9 cellular contexts compared by ENCODE assay signal in the genomic region with DNA sequence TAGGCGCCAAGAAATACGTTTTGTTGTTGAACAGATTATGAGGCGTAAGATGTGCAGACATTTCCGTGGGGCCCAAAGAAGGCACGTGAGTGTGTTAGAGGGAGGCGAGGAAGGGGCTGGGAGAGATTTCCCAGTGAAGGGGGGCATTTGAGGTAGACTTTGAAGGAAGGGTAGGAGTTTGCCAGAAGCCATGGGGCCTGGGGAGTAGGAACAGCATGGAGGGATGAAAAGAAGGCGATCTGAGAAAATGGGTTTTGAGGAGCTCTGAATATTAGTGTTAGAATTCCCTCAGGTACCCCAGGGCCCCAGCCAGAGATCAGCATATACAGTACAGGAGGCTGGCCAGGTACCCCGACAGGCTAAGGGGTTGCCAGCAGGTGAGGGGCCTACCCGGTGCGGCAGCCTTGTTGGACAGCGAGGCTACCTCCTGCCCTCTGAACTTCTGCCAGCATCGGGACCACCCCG. TPM values are rescaled to one million over a fixed set of nuclear protein-coding genes. Genes with fewer than 3 reads are reported as not detected.
A peak's percentile ranks its signal among the peaks of the same experiment; 100 is the strongest.
DNase-seq lines count a peak whose midpoint lies in the region; ATAC-seq and TF ChIP-seq lines count a peak whose summit lies in the region.
"Had no signal": no experiment of that assay in that cellular context is flagged by ENCODE, and none has a peak within 500 bp of the region (broad histone marks: within the 10 kb centered on the region; RNA-seq: fewer than 3 reads in every experiment).

No MANE protein-coding gene starts in this region.

- H3K4ac ChIP-seq in H9 (ENCODE audit: low read depth, low read length) = no peak overlapping the region

- H3K4me1 ChIP-seq in H9 (ENCODE audit: insufficient read depth, low read length) = no peaks in the 10 kb centered on the region; the same call in 1 of the 2 replicates
- H3K4me1 ChIP-seq in right cardiac atrium (ENCODE audit: control insufficient read depth, insufficient read depth, low read length) = peaks cover 8% of the 10 kb centered on the region
- H3K4me1 ChIP-seq in spleen = peaks cover 17 to 62% (median 40%) of the 10 kb centered on the region in 6 donors

- H3K56ac ChIP-seq in H9 (ENCODE audit: insufficient read length, low read depth, low read length) = no peak overlapping the region

- H4K20me1 ChIP-seq in H9 (ENCODE audit: control insufficient read depth, insufficient read depth, insufficient read length) = peaks cover 5% of the 10 kb centered on the region

- H4K91ac ChIP-seq in H9 (ENCODE audit: insufficient read length, low read depth, low read length) = no peak overlapping the region

- H3K4me3 Mint-ChIP-seq in H9 = peak overlapping the region; percentile 87 to 98

- H2AFZ ChIP-seq in H9 (ENCODE audit: low read length) = no peak overlapping the region

- H3K9me3 ChIP-seq in H9 (ENCODE audit: control insufficient read depth, low read depth, low read length) = no peaks in the 10 kb centered on the region
- no peaks in the 10 kb centered on the region for H3K9me3 ChIP-seq in WERI-Rb-1 (ENCODE audit: severe bottlenecking)
- H3K9me3 ChIP-seq in right cardiac atrium (ENCODE audit: control insufficient read depth, low read length) = no peaks in the 10 kb centered on the region
- H3K9me3 ChIP-seq in spleen = no peaks in the 10 kb centered on the region

- H2BK120ac ChIP-seq in H9 (ENCODE audit: low read depth, low read length, poor library complexity, severe bottlenecking) = no peak overlapping the region

- no peak overlapping the region for H3K27ac ChIP-seq in H9 (ENCODE audit: insufficient read length, low read depth, low read length)
- H3K27ac ChIP-seq in WERI-Rb-1 = peak overlapping the region; percentile 94
- H3K27ac ChIP-seq in right cardiac atrium (ENCODE audit: low read length) = peak overlapping the region; percentile 95
- H3K27ac ChIP-seq in spleen = peak overlapping the region; percentile 80 to 93 (median 87)

- H3K9ac ChIP-seq in H9 (ENCODE audit: extremely low read depth, insufficient read length, low read length) = no peak overlapping the region

- H3K27ac Mint-ChIP-seq in H9 = no peak overlapping the region

- peaks cover 88% of the 10 kb centered on the region for H3K27me3 Mint-ChIP-seq in H9 (ENCODE audit: low read depth)

- H2BK20ac ChIP-seq in H9 (ENCODE audit: low read depth, low read length, poor library complexity, severe bottlenecking) = no peak overlapping the region

- no peak overlapping the region for H2BK15ac ChIP-seq in H9 (ENCODE audit: low read depth, low read length)

- H3K79me2 ChIP-seq in H9 (ENCODE audit: insufficient read depth, low read length) = no peaks in the 10 kb centered on the region

- H3K18ac ChIP-seq in H9 (ENCODE audit: insufficient read length, low read depth, low read length) = no peak overlapping the region

- H4K5ac ChIP-seq in H9 (ENCODE audit: insufficient read length, low read depth, low read length) = no peak overlapping the region

- no CpG with 5 or more reads among the region's 13 CpGs for WGBS in H9 (ENCODE audit: extremely low coverage, insufficient read length, low lambda C conversion rate)
- 25% methylated on average over 13 of the region's 13 CpGs for WGBS in right cardiac atrium
- 49 to 59% (median 52%) methylated on average over 11 to 13 of the region's 13 CpGs for WGBS in spleen, 5 donors

- no peaks in the 10 kb centered on the region for H3K79me1 ChIP-seq in H9 (ENCODE audit: insufficient read depth, low read depth, low read length, poor library complexity, severe bottlenecking)

- no peak overlapping the region for H2BK5ac ChIP-seq in H9 (ENCODE audit: insufficient read length, low read length)

- H3K36me3 Mint-ChIP-seq in H9 (ENCODE audit: insufficient read depth in 1 of 3, low read depth in 3 of 3) = peaks cover 26 to 34% (median 30%) of the 10 kb centered on the region in 3 experiments; a peak in 6 of 7 replicates

- ATAC-seq in right cardiac atrium = no peak

- H3K4me1 Mint-ChIP-seq in H9 = peaks cover 10 to 14% of the 10 kb centered on the region in 2 experiments

- DNase-seq in H9 (no peak), WERI-Rb-1 (no peak), right cardiac atrium (peak in 1 of 3 donors; percentile 16), spleen (no peak), mesenteric fat pad (ENCODE audit: low spot score) (no peak), globus pallidus (ENCODE audit: low spot score) (no peak), NCI-H146 (lab: John Stamatoyannopoulos, UW) (no peak), NCI-H2196 treated with DMSO at 0.1 percent for 48 hours (lab: John Stamatoyannopoulos, UW; ENCODE audit: unreplicated experiment) (no peak)

- H3K23me2 ChIP-seq in H9 (ENCODE audit: insufficient read length, low read depth, low read length, poor library complexity, severe bottlenecking) = peaks cover 8% of the 10 kb centered on the region

- H3K14ac ChIP-seq in H9 (ENCODE audit: insufficient read depth, low read length) = no peak overlapping the region

- peaks cover 13% of the 10 kb centered on the region for H3K27me3 ChIP-seq in H9 (ENCODE audit: insufficient read depth, low read length)
- H3K27me3 ChIP-seq in WERI-Rb-1 (ENCODE audit: insufficient read depth, low read depth, severe bottlenecking) = no peaks in the 10 kb centered on the region
- no peaks in the 10 kb centered on the region for H3K27me3 ChIP-seq in right cardiac atrium (ENCODE audit: control insufficient read depth, insufficient read depth)
- no peaks in the 10 kb centered on the region for H3K27me3 ChIP-seq in spleen (replicated peaks in 1 of 7)

- TF ChIP-seq CTCF in H9 (conservative IDR thresholded peaks at IDR 0.05) = no peak
- no peak for TF ChIP-seq CTCF in WERI-Rb-1 (IDR thresholded peaks at IDR 0.05; ENCODE audit: low read depth, low read length)
- no peak for TF ChIP-seq CTCF in spleen (IDR thresholded peaks at IDR 0.05 in 8 of 11, conservative IDR thresholded peaks at IDR 0.05 in 3 of 11)

- H3K36me3 ChIP-seq in WERI-Rb-1 (peaks cover 34% of the 10 kb centered on the region), spleen (peaks cover 3 to 31% (median 29%) of the 10 kb centered on the region in 6 donors)

- H3K4me3 ChIP-seq in WERI-Rb-1 (ENCODE audit: low read depth, low read length) = peak overlapping the region; percentile 78
- H3K4me3 ChIP-seq in right cardiac atrium (ENCODE audit: low read length) = peak overlapping the region; percentile 86
- H3K4me3 ChIP-seq in spleen = peak overlapping the region in 7 of 8 donors; percentile 93 to 99 (median 98)

- H2BK12ac ChIP-seq in H9 (ENCODE audit: insufficient read length, low read depth, low read length) = no peak overlapping the region

- H3T11ph ChIP-seq in H9 (ENCODE audit: low read length) = no peak overlapping the region

- H3K23ac ChIP-seq in H9 (ENCODE audit: insufficient read length, low read depth, low read length) = no peak overlapping the region

- no peak overlapping the region for H4K8ac ChIP-seq in H9 (replicated peaks; ENCODE audit: insufficient read length, low read depth, low read length)

- H3K9me3 Mint-ChIP-seq in H9 = no peaks in the 10 kb centered on the region

- H3K4me2 ChIP-seq in H9 (ENCODE audit: insufficient read depth, insufficient read length, low read length) = peak overlapping the region; percentile 68

- intact Hi-C loops in right cardiac atrium (cut with DNase I) (loop anchor here in 1 of 4 donors (10.0 kb wide), 1 partner anchor 117 kb away; no protein-coding TSS in a partner anchor), spleen (cut with DNase I; ENCODE audit: low total_unique reads) (no loop called here)

- no peak overlapping the region for H2AK5ac ChIP-seq in H9 (ENCODE audit: insufficient read length, low read length)

- no peak for TF ChIP-seq POLR2A in spleen (IDR thresholded peaks at IDR 0.05)

RNA-seq across cellular contexts. Expression of gene MIEF1, which starts 0.4 kb away (rescaled TPM):
- total RNA-seq in H9 (2021) (32.6 and 34.7 TPM in 2 replicates), right cardiac atrium (10 to 100 TPM; 16.3 to 22.2 (median 18.7) TPM), spleen (10 to 100 TPM; 24.4 to 31.4 (median 27.5) TPM), mesenteric fat pad (42.9 TPM)
- polyA plus RNA-seq in right cardiac atrium (9.0 TPM), spleen (10 to 100 TPM in 1 of 3 donors, 1 to 10 TPM in 2; 5.8 to 11.2 (median 6.7) TPM)

RNA-seq across cellular contexts. Expression of gene ATF4, which starts 18.7 kb away (rescaled TPM):
- total RNA-seq in H9 (2021) = 455 TPM in 2 replicates
- 100 to 1,000 TPM; 156 to 254 (median 177) TPM for total RNA-seq in right cardiac atrium
- 244 TPM for polyA plus RNA-seq in right cardiac atrium
- 100 to 1,000 TPM; 190 to 286 (median 256) TPM for total RNA-seq in spleen
- polyA plus RNA-seq in spleen = 100 to 1,000 TPM; 341 to 414 (median 357) TPM
- total RNA-seq in mesenteric fat pad = 574 TPM

RNA-seq across cellular contexts. Expression of gene RPS19BP1, which starts 30.9 kb away (rescaled TPM):
- total RNA-seq in H9 (2021) = 65.0 and 72.2 TPM in 2 replicates
- 10 to 100 TPM; 55.1 to 75.5 (median 61.8) TPM for total RNA-seq in right cardiac atrium
- polyA plus RNA-seq in right cardiac atrium = 155 TPM
- 100 to 1,000 TPM in 2 of 7 donors, 10 to 100 TPM in 5; 55.8 to 147 (median 57.3) TPM for total RNA-seq in spleen
- 100 to 1,000 TPM; 154 to 210 (median 181) TPM for polyA plus RNA-seq in spleen
- total RNA-seq in mesenteric fat pad = 77.9 TPM

RNA-seq across cellular contexts. Expression of gene MGAT3, which starts 44.9 kb away (rescaled TPM):
- total RNA-seq in H9 (2021) = 4.7 and 5.0 TPM in 2 replicates
- 10 to 100 TPM in 1 of 4 donors, 1 to 10 TPM in 3; 7.3 to 11.6 (median 9.6) TPM for total RNA-seq in right cardiac atrium
- polyA plus RNA-seq in right cardiac atrium = 8.7 TPM
- total RNA-seq in spleen = 10 to 100 TPM in 4 of 7 donors, 1 to 10 TPM in 3; 8.1 to 14.4 (median 10.6) TPM
- 1 to 10 TPM; 1.3 to 4.2 (median 1.5) TPM for polyA plus RNA-seq in spleen
- 43.8 TPM for total RNA-seq in mesenteric fat pad
- total RNA-seq: LHCN-M2 had no signal
